In the genomic region with DNA sequence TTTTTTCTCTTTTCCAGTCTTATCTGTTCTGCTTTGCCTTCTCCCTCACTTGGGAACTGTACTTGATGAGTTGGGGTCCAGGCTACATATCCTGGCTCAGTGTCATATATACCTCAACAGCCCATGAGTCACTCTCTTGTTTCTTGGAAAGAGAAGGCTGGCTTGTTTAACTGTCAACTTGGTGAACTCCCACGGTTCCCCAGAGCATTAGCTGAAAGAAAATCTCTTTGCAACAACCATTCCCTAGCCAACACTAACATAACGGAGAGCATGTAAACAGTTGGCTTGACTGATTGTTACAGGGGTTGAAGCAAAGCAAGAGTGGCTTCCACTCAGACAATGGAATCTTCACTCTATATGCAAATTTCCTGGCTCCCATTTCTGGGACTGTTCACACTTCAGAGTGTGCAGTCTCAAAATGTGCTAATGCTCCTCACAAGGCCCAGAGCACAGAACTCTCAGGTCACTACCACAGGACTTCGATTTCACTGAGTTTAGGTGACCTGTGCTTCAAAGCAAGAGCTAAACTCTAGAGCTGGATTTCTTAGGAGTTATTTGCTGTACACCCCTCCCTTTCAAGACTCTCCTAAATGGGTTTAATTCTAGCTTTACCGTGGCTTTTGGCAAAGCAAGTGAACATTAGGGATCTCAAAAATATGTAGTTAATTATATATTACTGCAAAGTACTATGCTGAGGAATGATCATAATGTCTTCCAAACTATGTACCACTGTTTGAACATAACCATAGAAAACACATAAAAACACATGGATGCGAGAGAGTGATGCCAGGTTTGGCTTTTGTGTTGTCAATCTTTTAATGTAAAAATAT, we compare ENCODE assay signal across 10 cellular contexts.
DNase-seq lines count a peak whose midpoint lies in the region; ATAC-seq and TF ChIP-seq lines count a peak whose summit lies in the region.
"Had no signal": no experiment of that assay in that cellular context is flagged by ENCODE, and none has a peak within 500 bp of the region (broad histone marks: within the 10 kb centered on the region; RNA-seq: fewer than 3 reads in every experiment).

No MANE protein-coding gene starts in this region.

- ATAC-seq in HG03175 (IDR thresholded peaks at IDR 0.05; ENCODE audit: unreplicated experiment) (no peak), GM18870 (IDR thresholded peaks at IDR 0.05; ENCODE audit: unreplicated experiment) (no peak), HG03108 (IDR thresholded peaks at IDR 0.05; ENCODE audit: unreplicated experiment) (no peak)

- H3K36me3 Mint-ChIP-seq in endodermal cell (ENCODE audit: low read depth) (no peaks in the 10 kb centered on the region), nephron (ENCODE audit: low read depth) (peaks cover 12% of the 10 kb centered on the region)

- H3K27ac Mint-ChIP-seq in endodermal cell (no peak overlapping the region), nephron (peak overlapping the region; percentile 59 to 77 (median 71))

- 78 to 88% methylated on average over 3 to 4 of the region's 5 CpGs for WGBS in endodermal cell (ENCODE audit: insufficient coverage in 1 of 2, insufficient read length in 1 of 2), 2 experiments

- no peak overlapping the region for H3K9ac ChIP-seq in endodermal cell (ENCODE audit: extremely low read depth, low read length, poor library complexity, severe bottlenecking)

- no peak for TF ChIP-seq CTCF in BE2C (IDR thresholded peaks at IDR 0.05; ENCODE audit: low read depth, low read length)
- no peak for TF ChIP-seq CTCF in endodermal cell (conservative IDR thresholded peaks at IDR 0.05)
- TF ChIP-seq CTCF in nephron (IDR thresholded peaks at IDR 0.05; ENCODE audit: unreplicated experiment in 3 of 3) = no peak

- no peaks in the 10 kb centered on the region for H3K27me3 Mint-ChIP-seq in endodermal cell (ENCODE audit: insufficient read depth)
- H3K27me3 Mint-ChIP-seq in nephron (ENCODE audit: low read depth) = no peaks in the 10 kb centered on the region

- peak overlapping the region; percentile 10 for H3K27ac ChIP-seq in endodermal cell (ENCODE audit: low read depth, low read length)

- DNase-seq in BE2C (peak; percentile 18), NCI-H226 (peak; percentile 83), endodermal cell (no peak), glomerular visceral epithelial cell (ENCODE audit: extremely low spot score) (no peak)
- DNase-seq: activated CD4-positive, alpha-beta T cell treated with anti-CD3 and anti-CD28 coated beads for 48 hours; small intestine had no signal

- H3K36me3 ChIP-seq in BE2C (no peaks in the 10 kb centered on the region), endodermal cell (ENCODE audit: control insufficient read depth, insufficient read depth, low read length) (no peaks in the 10 kb centered on the region)

- H3K4me3 ChIP-seq in BE2C (ENCODE audit: low read depth, low read length) (no peak overlapping the region), endodermal cell (ENCODE audit: low read length) (no peak overlapping the region)

- H3K27me3 ChIP-seq in BE2C (no peaks in the 10 kb centered on the region), endodermal cell (ENCODE audit: control insufficient read depth, insufficient read depth, low read length, poor library complexity, severe bottlenecking) (no peaks in the 10 kb centered on the region)

- H3K4me3 Mint-ChIP-seq in endodermal cell = no peak overlapping the region
- no peak overlapping the region for H3K4me3 Mint-ChIP-seq in nephron

- H3K9me3 Mint-ChIP-seq in endodermal cell = peaks cover 9% of the 10 kb centered on the region
- peaks cover 15% of the 10 kb centered on the region for H3K9me3 Mint-ChIP-seq in nephron

- H3K9me3 ChIP-seq in BE2C (no peaks in the 10 kb centered on the region), endodermal cell (ENCODE audit: control insufficient read depth, low read length) (no peaks in the 10 kb centered on the region)

- no peaks in the 10 kb centered on the region for H3K4me1 Mint-ChIP-seq in endodermal cell
- H3K4me1 Mint-ChIP-seq in nephron = peaks cover 19% of the 10 kb centered on the region

- H3K4me1 ChIP-seq in BE2C (no peaks in the 10 kb centered on the region), endodermal cell (ENCODE audit: control insufficient read depth, insufficient read depth, low read length) (no peaks in the 10 kb centered on the region)

Comparison
In these comparisons a context has a peak if more than half of its experiments do, and no peak if none do; other contexts are left out.
1. DNase-seq: peak in BE2C (single experiment) and NCI-H226 (single experiment); none in endodermal cell (single experiment) and glomerular visceral epithelial cell (single experiment).